20 cellular contexts compared by ENCODE assay signal in the genomic region with DNA sequence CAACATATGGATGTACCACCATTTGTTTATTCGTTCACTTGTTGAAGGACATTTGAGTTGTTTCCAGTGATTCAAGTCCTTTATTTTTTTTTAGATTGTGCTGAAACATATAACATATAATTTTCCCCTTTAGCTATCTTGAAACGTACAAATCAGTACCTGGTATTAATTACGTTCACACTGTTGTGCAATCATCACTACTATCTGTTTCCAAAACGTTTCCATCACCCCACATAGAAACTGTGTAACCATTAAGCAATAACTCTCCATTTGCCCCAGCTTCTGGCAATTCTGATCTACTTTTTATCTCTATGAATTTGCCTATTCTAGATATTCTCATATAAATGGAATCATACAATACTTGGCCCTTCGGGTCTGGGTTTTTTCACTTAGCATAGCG.
DNase-seq lines count a peak whose midpoint lies in the region; ATAC-seq, FAIRE-seq and TF ChIP-seq lines count a peak whose summit lies in the region.
"Had no signal": no experiment of that assay in that cellular context is flagged by ENCODE, and none has a peak within 500 bp of the region (broad histone marks: within the 10 kb centered on the region; RNA-seq: fewer than 3 reads in every experiment).

No MANE protein-coding gene starts in this region.

- DNase-seq in HepG2 (ENCODE audit: low spot score) (no peak), right lobe of liver (no peak), fibroblast of the conjunctiva (ENCODE audit: low read depth) (peak; percentile 59), osteoblast (ENCODE audit: insufficient read length, low spot score, missing footprints) (no peak), cerebellar nuclear complex (lab: John Stamatoyannopoulos, UW) (no peak), colonic mucosa (no peak)
- DNase-seq: 8988T, DMS53, GDM1, MG63, NCI-H1417, NCI-H187, NCI-H446 treated with DMSO at 0.1 percent for 48 hours, NCI-H526 treated with DMSO at 0.1 percent for 48 hours, OCI-M1, Right ventricle myocardium superior had no signal

- H3K4me1 ChIP-seq in HepG2 (ENCODE audit: insufficient read depth, low read length) (peaks cover 7% of the 10 kb centered on the region; the same call in 1 of the 2 replicates), right lobe of liver (no peaks in the 10 kb centered on the region), osteoblast (ENCODE audit: insufficient read depth, low read length) (peaks cover 17% of the 10 kb centered on the region), colonic mucosa (no peaks in the 10 kb centered on the region)

- no TSS peak for BruUV-seq in HepG2 (replicated peaks; lab: Mats Ljungman, UMichigan)

- H3K27me3 ChIP-seq in HepG2 (ENCODE audit: control insufficient read depth in 1 of 2, insufficient read depth in 2 of 2, low read length in 2 of 2) (no peaks in the 10 kb centered on the region), right lobe of liver (no peaks in the 10 kb centered on the region), osteoblast (ENCODE audit: insufficient read depth, low read length) (no peaks in the 10 kb centered on the region), colonic mucosa (no peaks in the 10 kb centered on the region)
- H3K27me3 ChIP-seq: MG63 had no signal

- H3K36me3 ChIP-seq in HepG2 (replicated peaks in 1 of 2; ENCODE audit: control insufficient read depth in 1 of 2, insufficient read depth in 2 of 2, low read length in 2 of 2) (no peaks in the 10 kb centered on the region), right lobe of liver (no peaks in the 10 kb centered on the region), osteoblast (ENCODE audit: insufficient read depth, low read length) (no peaks in the 10 kb centered on the region), colonic mucosa (no peaks in the 10 kb centered on the region)
- H3K36me3 ChIP-seq: MG63 had no signal

- H3K9me3 ChIP-seq in HepG2 (ENCODE audit: low read length) (no peaks in the 10 kb centered on the region), right lobe of liver (no peaks in the 10 kb centered on the region), osteoblast (ENCODE audit: low read depth, low read length) (no peaks in the 10 kb centered on the region), colonic mucosa (no peaks in the 10 kb centered on the region)
- H3K9me3 ChIP-seq: MG63 had no signal

- intact Hi-C loops in HepG2 (cut with micrococcal nuclease; ENCODE audit: unreplicated experiment): no loop called here
- intact Hi-C loops in right lobe of liver (cut with DNase I): no loop called here
- intact Hi-C loops in colonic mucosa (cut with DNase I): no loop called here

- FAIRE-seq in HepG2 (lab: Jason Lieb, UNC): no peak
- FAIRE-seq: D721Med, GM18507, H1 had no signal

- CTCF ChIA-PET in HepG2 (lab: Yijun Ruan, JAX; ENCODE audit: low intra/inter-chr PET ratio, low total read pairs): no interaction called here

- H4K20me1 ChIP-seq in HepG2 (ENCODE audit: insufficient read depth, low read length) (no peaks in the 10 kb centered on the region), osteoblast (ENCODE audit: insufficient read depth, low read length) (no peaks in the 10 kb centered on the region)

- no peak for TF ChIP-seq RAD21 in HepG2 (CRISPR knock-in tag; IDR thresholded peaks at IDR 0.05)

- TF ChIP-seq POLR2A in HepG2 (IDR thresholded peaks at IDR 0.05; ENCODE audit: insufficient read depth in 1 of 2, low read depth in 2 of 2, low read length in 2 of 2) (no peak), right lobe of liver (IDR thresholded peaks at IDR 0.05) (no peak)

- POLR2A ChIA-PET in HepG2 (lab: Yijun Ruan, JAX): no interaction called here

- H3K4me2 ChIP-seq in HepG2 (ENCODE audit: low read depth, low read length) (no peak overlapping the region), osteoblast (ENCODE audit: insufficient read depth, low read length) (no peak overlapping the region)

- no peak for ATAC-seq in HepG2
- ATAC-seq in right lobe of liver: no peak
- ATAC-seq in GM18907 (IDR thresholded peaks at IDR 0.05; ENCODE audit: unreplicated experiment): no peak

- 69% methylated on average over 6 of the region's 6 CpGs for WGBS in HepG2 (ENCODE audit: low lambda C conversion rate)
- 59% methylated on average over 6 of the region's 6 CpGs for WGBS in right lobe of liver (ENCODE audit: insufficient coverage, low coverage, low lambda C conversion rate, missing lambda C conversion rate)

- H3K79me2 ChIP-seq in HepG2 (ENCODE audit: insufficient read depth, low read length): no peaks in the 10 kb centered on the region
- no peaks in the 10 kb centered on the region for H3K79me2 ChIP-seq in osteoblast (ENCODE audit: insufficient read depth, low read length)

- H3K27ac ChIP-seq in HepG2 (ENCODE audit: extremely low read length, insufficient read depth, low read length): no peak overlapping the region
- no peak overlapping the region for H3K27ac ChIP-seq in right lobe of liver
- peak overlapping the region; percentile 96 for H3K27ac ChIP-seq in osteoblast (ENCODE audit: low read depth, low read length)
- no peak overlapping the region for H3K27ac ChIP-seq in colonic mucosa

- H2AFZ ChIP-seq in HepG2 (ENCODE audit: low read length) (no peak overlapping the region), osteoblast (ENCODE audit: low read length) (no peak overlapping the region)

- TF ChIP-seq EP300 in HepG2 (IDR thresholded peaks at IDR 0.05; ENCODE audit: low read depth in 2 of 2, low read length in 2 of 2) (no peak), HepG2 (CRISPR knock-in tag; IDR thresholded peaks at IDR 0.05; ENCODE audit: borderline replicate concordance) (no peak)

- H3K4me3 ChIP-seq in HepG2 (replicated peaks in 1 of 3; ENCODE audit: insufficient read depth in 1 of 3, low read depth in 2 of 3, low read length in 3 of 3) (no peak overlapping the region), right lobe of liver (no peak overlapping the region), osteoblast (ENCODE audit: insufficient read depth, low read length) (no peak overlapping the region), colonic mucosa (no peak overlapping the region)
- H3K4me3 ChIP-seq: MG63 had no signal

- H3K9ac ChIP-seq in HepG2 (ENCODE audit: insufficient read depth, low read depth, low read length) (no peak overlapping the region), colonic mucosa (ENCODE audit: low read depth in 2 of 2, low read length in 2 of 2) (no peak overlapping the region)

- in situ Hi-C loops in HepG2 (cut with HindIII; ENCODE audit: extremely low pct_ligation_motif_present, low pct_unique_long_range_greater_than_20kb): loop anchor here (25.0 kb wide), 1 partner anchor 583 kb away; no protein-coding TSS in a partner anchor

- no peak for TF ChIP-seq CTCF in HepG2 (CRISPR knock-in tag; IDR thresholded peaks at IDR 0.05)
- no peak for TF ChIP-seq CTCF in right lobe of liver (IDR thresholded peaks at IDR 0.05)
- TF ChIP-seq CTCF in osteoblast (IDR thresholded peaks at IDR 0.05; ENCODE audit: extremely low read depth, low read depth, low read length): no peak
- no peak for TF ChIP-seq CTCF in colonic mucosa (IDR thresholded peaks at IDR 0.05)

TF ChIP-seq in HepG2, 621 proteins besides CTCF, POLR2A, EP300 and RAD21:
- peak; percentile 55; the same call in 1 of the 2 replicates for TF ChIP-seq CEBPB (IDR thresholded peaks at IDR 0.05; ENCODE audit: borderline replicate concordance, low read depth, low read length)
- TF ChIP-seq PPARG (CRISPR knock-in tag; conservative IDR thresholded peaks at IDR 0.05): no peak
